12 cellular contexts compared by ENCODE assay signal in genomic region chr2:120108049-120108448, GRCh38.
DNase-seq lines count a peak whose midpoint lies in the region; ATAC-seq, FAIRE-seq and TF ChIP-seq lines count a peak whose summit lies in the region.
"Had no signal": no experiment of that assay in that cellular context is flagged by ENCODE, and none has a peak within 500 bp of the region (broad histone marks: within the 10 kb centered on the region; RNA-seq: fewer than 3 reads in every experiment).

No MANE protein-coding gene starts in this region.

- CTCF ChIA-PET in MCF 10A (lab: Yijun Ruan, JAX) (interaction anchor here (0.6 to 4.0 kb wide), 10 partner anchors 9 to 353 kb away, joined by 3 to 123 read pairs (median 6); no protein-coding TSS in a partner anchor), WTC11 (lab: Charles Lee) (no interaction called here)

- TF ChIP-seq CTCF in AG09309 (IDR thresholded peaks at IDR 0.05; ENCODE audit: control insufficient read depth, insufficient read depth, low read depth, low read length, missing control alignments) (no peak), MCF 10A (IDR thresholded peaks at IDR 0.05; ENCODE audit: unreplicated experiment) (no peak), ascending aorta (IDR thresholded peaks at IDR 0.05) (no peak), WTC11 (IDR thresholded peaks at IDR 0.05) (no peak)

- no peaks in the 10 kb centered on the region for H3K36me3 Mint-ChIP-seq in MCF 10A (ENCODE audit: insufficient read depth, unreplicated experiment)
- peaks cover 6% of the 10 kb centered on the region for H3K36me3 Mint-ChIP-seq in WTC11

- H3K4me1 ChIP-seq in HAP-1, result peaks cover 12% of the 10 kb centered on the region
- peaks cover 0 to 8% of the 10 kb centered on the region in 2 donors for H3K4me1 ChIP-seq in ascending aorta

- H3K27me3 Mint-ChIP-seq in MCF 10A (ENCODE audit: insufficient read depth, unreplicated experiment) (no peaks in the 10 kb centered on the region), WTC11 (ENCODE audit: low read depth) (no peaks in the 10 kb centered on the region)

- no peaks in the 10 kb centered on the region for H3K9me3 Mint-ChIP-seq in MCF 10A (ENCODE audit: unreplicated experiment)
- H3K9me3 Mint-ChIP-seq in WTC11, result no peaks in the 10 kb centered on the region

- FAIRE-seq in GM19239 (lab: Jason Lieb, UNC), result no peak

- POLR2A ChIA-PET in MCF 10A (lab: Yijun Ruan, JAX), result interaction anchor here (0.5 to 4.3 kb wide), 10 partner anchors 26 to 414 kb away, joined by 3 to 52 read pairs (median 4); partner anchors contain the start of gene EPB41L5
- POLR2A ChIA-PET in WTC11 (lab: Charles Lee), result no interaction called here

- no peaks in the 10 kb centered on the region for H3K27me3 ChIP-seq in MG63
- no peaks in the 10 kb centered on the region for H3K27me3 ChIP-seq in HAP-1 (ENCODE audit: low read depth)
- H3K27me3 ChIP-seq in ascending aorta, result no peaks in the 10 kb centered on the region

- no peak overlapping the region for H3K27ac ChIP-seq in ascending aorta

- H3K4me1 Mint-ChIP-seq in MCF 10A (ENCODE audit: insufficient read depth, unreplicated experiment) (peaks cover 52% of the 10 kb centered on the region), WTC11 (no peaks in the 10 kb centered on the region)

- no peaks in the 10 kb centered on the region for H3K9me3 ChIP-seq in MG63
- no peaks in the 10 kb centered on the region for H3K9me3 ChIP-seq in HAP-1
- no peaks in the 10 kb centered on the region for H3K9me3 ChIP-seq in ascending aorta

- peak overlapping the region; percentile 34 for H3K4me3 Mint-ChIP-seq in MCF 10A (ENCODE audit: unreplicated experiment)
- no peak overlapping the region for H3K4me3 Mint-ChIP-seq in WTC11

- no peak for ATAC-seq in WTC11

- H3K4me3 ChIP-seq in AG09309 (ENCODE audit: control insufficient read depth, low read depth, low read length) (no peak overlapping the region), MG63 (no peak overlapping the region), HAP-1 (no peak overlapping the region), ascending aorta (no peak overlapping the region)

- H3K36me3 ChIP-seq in MG63 (no peaks in the 10 kb centered on the region), HAP-1 (replicated peaks) (no peaks in the 10 kb centered on the region), ascending aorta (peaks cover 0 to 7% of the 10 kb centered on the region in 2 donors)

- BruUV-seq in MCF 10A (replicated peaks; lab: Mats Ljungman, UMichigan), result no TSS peak

- in situ Hi-C loops in HAP-1 (cut with MboI; ENCODE audit: low sequenced_read_pairs), result no loop called here

- H3K27ac Mint-ChIP-seq in MCF 10A (ENCODE audit: low read depth, unreplicated experiment) (peak overlapping the region; percentile 8), WTC11 (no peak overlapping the region)

- intact Hi-C loops in MCF 10A (cut with micrococcal nuclease) (loop anchor here (2.0 to 5.0 kb wide), 2 partner anchors 96 to 405 kb away; partner anchors contain the start of gene EPB41L5), ascending aorta (cut with DNase I) (no loop called here)

- DNase-seq in AG09309 (ENCODE audit: low read depth) (peak; percentile 34), MG63 (peak; percentile 25), MCF 10A (ENCODE audit: unreplicated experiment) (peak; percentile 90), left kidney (ENCODE audit: low read depth, low spot score) (peak; percentile 28), GM19239 (ENCODE audit: insufficient read length, low spot score) (no peak), HAP-1 (ENCODE audit: low spot score in 2 of 2) (no peak), ascending aorta (ENCODE audit: low spot score in 2 of 2) (no peak), WTC11 (ENCODE audit: low spot score) (no peak)
- DNase-seq: CD4-positive, alpha-beta memory T cell; H7; naive B cell; stimulated activated naive CD4-positive, alpha-beta T cell treated with Interleukin-2 at 50 U/mL for 16 hours had no signal

TF ChIP-seq in WTC11, 78 proteins besides CTCF, POLR2A, EP300 and RAD21 (continues in another document):
- TF ChIP-seq RELA (CRISPR knock-in tag; IDR thresholded peaks at IDR 0.05; ENCODE audit: borderline replicate concordance) (no peak), ESRRA (CRISPR knock-in tag; IDR thresholded peaks at IDR 0.05; ENCODE audit: borderline replicate concordance) (no peak), FOXP1 (CRISPR knock-in tag; IDR thresholded peaks at IDR 0.05; ENCODE audit: borderline replicate concordance) (no peak), EMX1 (CRISPR knock-in tag; IDR thresholded peaks at IDR 0.05) (no peak), FOXK1 (CRISPR knock-in tag; IDR thresholded peaks at IDR 0.05) (no peak), USF2 (CRISPR knock-in tag; IDR thresholded peaks at IDR 0.05) (no peak), FOXP4 (CRISPR knock-in tag; IDR thresholded peaks at IDR 0.05) (no peak), GTF2I (CRISPR knock-in tag; conservative IDR thresholded peaks at IDR 0.05) (no peak), NR3C1 (CRISPR knock-in tag; conservative IDR thresholded peaks at IDR 0.05; ENCODE audit: low read depth) (no peak), SMAD3 (CRISPR knock-in tag; IDR thresholded peaks at IDR 0.05; ENCODE audit: borderline replicate concordance) (no peak), MYBL2 (CRISPR knock-in tag; IDR thresholded peaks at IDR 0.05) (no peak), ARID4B (CRISPR knock-in tag; IDR thresholded peaks at IDR 0.05; ENCODE audit: borderline replicate concordance) (no peak), FOXJ3 (CRISPR knock-in tag; IDR thresholded peaks at IDR 0.05; ENCODE audit: borderline replicate concordance) (no peak), CBFB (CRISPR knock-in tag; IDR thresholded peaks at IDR 0.05; ENCODE audit: low read depth) (no peak), ZNF317 (CRISPR knock-in tag; IDR thresholded peaks at IDR 0.05; ENCODE audit: borderline replicate concordance, low read depth) (no peak), ATF3 (CRISPR knock-in tag; conservative IDR thresholded peaks at IDR 0.05) (no peak), JAZF1 (CRISPR knock-in tag; IDR thresholded peaks at IDR 0.05) (no peak)

Comparison
In these comparisons a context has a peak if more than half of its experiments do, and no peak if none do; other contexts are left out.
1. DNase-seq: peak in AG09309 (single experiment), MG63 (single experiment), MCF 10A (single experiment) and left kidney (single experiment); none in GM19239 (single experiment), HAP-1 (0 of 2), ascending aorta (0 of 2) and WTC11 (single experiment).